8 cellular contexts compared by ENCODE assay signal in the genomic region with DNA sequence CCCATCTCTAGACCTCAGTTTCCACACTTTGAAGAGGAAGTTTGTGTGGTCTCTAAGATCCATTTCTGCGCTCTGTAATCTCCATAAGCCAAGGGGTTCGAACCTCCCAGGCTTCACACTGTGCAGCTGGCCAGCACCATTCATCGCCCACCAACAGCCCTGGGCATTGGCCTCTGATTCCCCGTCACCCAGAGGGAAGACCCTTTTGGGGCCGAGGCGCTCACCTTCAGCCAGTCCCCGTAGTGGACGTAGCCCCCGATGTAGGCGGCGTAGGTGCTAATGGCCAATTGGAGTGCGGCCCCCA. TPM values are rescaled to one million over a fixed set of nuclear protein-coding genes. Genes with fewer than 3 reads are reported as not detected.
DNase-seq lines count a peak whose midpoint lies in the region; ATAC-seq and TF ChIP-seq lines count a peak whose summit lies in the region.

No MANE protein-coding gene starts in this region.

- POLR2A ChIA-PET in T-cell (lab: Charles Lee), result no interaction called here

- peaks cover 8 to 9% of the 10 kb centered on the region in 2 donors for H3K4me1 ChIP-seq in gastrocnemius medialis

- H3K27me3 ChIP-seq in gastrocnemius medialis, result no peaks in the 10 kb centered on the region

- CTCF ChIA-PET in T-cell (lab: Charles Lee), result no interaction called here

- no peak for ATAC-seq in T-cell (replicated peaks in 1 of 4)
- ATAC-seq in gastrocnemius medialis, result no peak
- ATAC-seq in HG02870 (IDR thresholded peaks at IDR 0.05; ENCODE audit: unreplicated experiment), result no peak
- ATAC-seq in GM19455 (IDR thresholded peaks at IDR 0.05; ENCODE audit: unreplicated experiment), result no peak

- H3K36me3 Mint-ChIP-seq in T-cell (peaks cover 10% of the 10 kb centered on the region), glutamatergic neuron (ENCODE audit: unreplicated experiment) (no peaks in the 10 kb centered on the region)

- H3K4me3 ChIP-seq in GM12875 (ENCODE audit: low read depth, low read length), result peak overlapping the region; percentile 65
- peak overlapping the region; percentile 79 to 98 (median 86) for H3K4me3 ChIP-seq in gastrocnemius medialis

- no peaks in the 10 kb centered on the region for H3K9me3 ChIP-seq in gastrocnemius medialis

- DNase-seq in T-cell (no peak), glutamatergic neuron (peak; percentile 38), gastrocnemius medialis (no peak), DMS79 treated with DMSO at 0.1 percent for 48 hours (lab: John Stamatoyannopoulos, UW) (no peak), middle frontal gyrus (ENCODE audit: extremely low spot score, low spot score) (no peak)

- peak overlapping the region; percentile 71 to 87 (median 82) for H3K27ac ChIP-seq in gastrocnemius medialis

- no peaks in the 10 kb centered on the region for H3K27me3 Mint-ChIP-seq in T-cell
- H3K27me3 Mint-ChIP-seq in glutamatergic neuron (ENCODE audit: unreplicated experiment), result peaks cover 6% of the 10 kb centered on the region

- intact Hi-C loops in gastrocnemius medialis (cut with DNase I; ENCODE audit: low total_unique reads), result loop anchor here (2.0 kb wide), 3 partner anchors 27 to 531 kb away; a partner anchor contains a TSS

- TF ChIP-seq CTCF in GM12875 (IDR thresholded peaks at IDR 0.05; ENCODE audit: borderline replicate concordance, insufficient read depth, low read depth, low read length), result no peak
- TF ChIP-seq CTCF in glutamatergic neuron (IDR thresholded peaks at IDR 0.05; ENCODE audit: partially characterized antibody, unreplicated experiment), result no peak
- no peak for TF ChIP-seq CTCF in gastrocnemius medialis (IDR thresholded peaks at IDR 0.05 in 4 of 5, conservative IDR thresholded peaks at IDR 0.05 in 1 of 5)

- peak overlapping the region; percentile 94 to 98 for H3K27ac Mint-ChIP-seq in T-cell
- H3K27ac Mint-ChIP-seq in glutamatergic neuron (ENCODE audit: unreplicated experiment), result peak overlapping the region; percentile 99

- H3K36me3 ChIP-seq in gastrocnemius medialis, result peaks cover 0 to 4% of the 10 kb centered on the region in 2 donors

- peak overlapping the region; percentile 90 to 99 (median 99) for H3K4me3 Mint-ChIP-seq in T-cell
- peak overlapping the region; percentile 100 for H3K4me3 Mint-ChIP-seq in glutamatergic neuron (ENCODE audit: unreplicated experiment)

- peaks cover 7 to 17% (median 15%) of the 10 kb centered on the region in 3 donors for H3K4me1 Mint-ChIP-seq in T-cell
- no peaks in the 10 kb centered on the region for H3K4me1 Mint-ChIP-seq in glutamatergic neuron (ENCODE audit: low read depth, unreplicated experiment)

- in situ Hi-C loops in gastrocnemius medialis (cut with MboI; ENCODE audit: low sequenced_read_pairs in 4 of 4), result no loop called here

- no peak for TF ChIP-seq POLR2A in gastrocnemius medialis (IDR thresholded peaks at IDR 0.05)

- H3K9me3 Mint-ChIP-seq in T-cell (no peaks in the 10 kb centered on the region), glutamatergic neuron (ENCODE audit: unreplicated experiment) (peaks cover 5% of the 10 kb centered on the region)

RNA-seq across cellular contexts. Expression of a gene that starts 0.7 kb away (rescaled TPM):
- 10 to 100 TPM; 13.4 to 32.4 (median 26.6) TPM for total RNA-seq in T-cell
- 22.6 TPM for total RNA-seq in glutamatergic neuron (ENCODE audit: unreplicated experiment)
- total RNA-seq in gastrocnemius medialis, result 10 to 100 TPM; 28.8 to 38.3 (median 36.4) TPM

RNA-seq across cellular contexts. Expression of a gene that starts 9.7 kb away (rescaled TPM):
- total RNA-seq in T-cell (1 to 10 TPM in 4 of 5 donors, under 1 TPM in 1; 0.35 to 2.4 (median 1.8) TPM), glutamatergic neuron (ENCODE audit: unreplicated experiment) (0.49 TPM), gastrocnemius medialis (1 to 10 TPM in 1 of 4 donors, under 1 TPM in 3; 0.13 to 1.2 (median 0.34) TPM)

RNA-seq across cellular contexts. Expression of a gene that starts 52.4 kb away (rescaled TPM):
- 10 to 100 TPM; 29.4 to 39.0 (median 37.1) TPM for total RNA-seq in T-cell
- 57.9 TPM for total RNA-seq in glutamatergic neuron (ENCODE audit: unreplicated experiment)
- 10 to 100 TPM; 41.6 to 79.0 (median 56.5) TPM for total RNA-seq in gastrocnemius medialis

RNA-seq across cellular contexts. Expression of a gene that starts 56.5 kb away (rescaled TPM):
- total RNA-seq in T-cell (10 to 100 TPM in 4 of 5 donors, 1 to 10 TPM in 1; 9.4 to 19.0 (median 16.2) TPM), glutamatergic neuron (ENCODE audit: unreplicated experiment) (51.2 TPM), gastrocnemius medialis (10 to 100 TPM; 30.5 to 40.5 (median 36.4) TPM)
